In genomic region chr9:129610473-129611301, GRCh38 we compare ENCODE assay signal across 8 cellular contexts. TPM values are rescaled to one million over a fixed set of nuclear protein-coding genes. Genes with fewer than 3 reads are reported as not detected.
DNase-seq lines count a peak whose midpoint lies in the region; ATAC-seq and TF ChIP-seq lines count a peak whose summit lies in the region.

No MANE protein-coding gene starts in this region.

- peak; percentile 70 for DNase-seq in LoVo (ENCODE audit: low spot score)
- peak; percentile 67 for DNase-seq in T-helper 9 cell
- DNase-seq in anterior cingulate cortex (lab: John Stamatoyannopoulos, UW), result peak in 51 of 58 donors; percentile 23 to 81 (median 53)
- peak; percentile 81 to 94 (median 93) for DNase-seq in right cardiac atrium
- DNase-seq in retina, result peak; percentile 85

- H3K36me3 ChIP-seq in ACC112 (ENCODE audit: insufficient read depth, low read length), result no peaks in the 10 kb centered on the region

- WGBS in right cardiac atrium, result under 1% methylated on average over 66 of the region's 66 CpGs

- H3K27me3 ChIP-seq in ACC112 (ENCODE audit: insufficient read depth, low read length), result no peaks in the 10 kb centered on the region
- H3K27me3 ChIP-seq in right cardiac atrium (ENCODE audit: control insufficient read depth, insufficient read depth), result no peaks in the 10 kb centered on the region

- H3K27ac ChIP-seq in ACC112 (ENCODE audit: low read depth, low read length) (no peak overlapping the region), right cardiac atrium (ENCODE audit: low read length) (peak overlapping the region; percentile 78)

- H3K4me3 ChIP-seq in ACC112 (ENCODE audit: low read depth, low read length) (peak overlapping the region; percentile 95), right cardiac atrium (ENCODE audit: low read length) (peak overlapping the region; percentile 66)

- ATAC-seq in GM18505 (IDR thresholded peaks at IDR 0.05; ENCODE audit: unreplicated experiment), result peak; percentile 61
- peak; percentile 33 to 61 for ATAC-seq in right cardiac atrium
- no peak for ATAC-seq in GM21717 (IDR thresholded peaks at IDR 0.05; ENCODE audit: unreplicated experiment)

- intact Hi-C loops in right cardiac atrium (cut with DNase I), result loop anchor here in 3 of 4 donors (2.0 to 10.0 kb wide), 3 partner anchors 436 to 478 kb away; partner anchors contain the start of gene IER5L (in 3 of the 3)

- peaks cover 19% of the 10 kb centered on the region for H3K4me1 ChIP-seq in ACC112 (ENCODE audit: control insufficient read depth, insufficient read depth, low read length, unreplicated experiment)
- peaks cover 3% of the 10 kb centered on the region for H3K4me1 ChIP-seq in right cardiac atrium (ENCODE audit: control insufficient read depth, insufficient read depth, low read length)

- TF ChIP-seq POLR2A in GM18505 (IDR thresholded peaks at IDR 0.05; ENCODE audit: borderline replicate concordance, extremely low read depth, insufficient read depth, insufficient read length), result no peak

- H3K79me2 ChIP-seq in ACC112 (ENCODE audit: control insufficient read depth, insufficient read depth, low read length, unreplicated experiment), result no peaks in the 10 kb centered on the region

- H2AFZ ChIP-seq in ACC112 (ENCODE audit: low read length, unreplicated experiment), result peak overlapping the region; percentile 70

- H3K9me3 ChIP-seq in right cardiac atrium (ENCODE audit: control insufficient read depth, low read length), result no peaks in the 10 kb centered on the region

RNA-seq across cellular contexts. Expression of gene C9orf50, which starts 10.2 kb away (rescaled TPM):
- under 1 TPM in 1 of 4 donors, not detected in 3; 0.20 TPM for total RNA-seq in right cardiac atrium
- polyA plus RNA-seq in right cardiac atrium, result not detected

RNA-seq across cellular contexts. Expression of gene NTMT1, which starts 15.3 kb away (rescaled TPM):
- 10 to 100 TPM; 45.0 to 55.2 (median 48.6) TPM for total RNA-seq in right cardiac atrium
- polyA plus RNA-seq in right cardiac atrium, result 78.1 TPM

RNA-seq across cellular contexts. Expression of gene ASB6, which starts 31.3 kb away (rescaled TPM):
- 10 to 100 TPM in 3 of 4 donors, 1 to 10 TPM in 1; 9.1 to 10.7 (median 10.2) TPM for total RNA-seq in right cardiac atrium
- polyA plus RNA-seq in right cardiac atrium, result 9.8 TPM

RNA-seq across cellular contexts. Expression of gene PRRX2, which starts 54.8 kb away (rescaled TPM):
- 1 to 10 TPM; 1.8 to 5.7 (median 3.7) TPM for total RNA-seq in right cardiac atrium
- polyA plus RNA-seq in right cardiac atrium, result 2.6 TPM
